Comparison of ENCODE assay signal across 12 cellular contexts in the genomic region with DNA sequence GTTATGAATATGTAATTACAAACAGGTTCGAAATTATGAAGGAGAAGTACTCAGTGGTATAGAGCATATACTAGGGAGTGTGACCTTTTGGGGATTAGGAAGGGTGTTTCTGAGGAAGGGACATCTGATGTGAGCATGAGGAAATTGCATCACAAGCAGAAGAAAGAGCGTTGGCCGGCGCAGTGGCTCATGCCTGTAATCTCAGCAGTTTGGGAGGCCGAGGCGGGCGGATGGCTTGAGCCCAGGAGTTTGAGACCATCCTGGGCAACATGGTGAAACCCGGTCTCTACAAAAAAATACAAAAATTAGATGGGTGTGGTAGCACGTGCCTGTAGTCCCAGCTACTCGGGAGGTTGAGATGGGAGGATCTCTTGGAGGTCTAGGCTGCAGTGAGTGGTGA. TPM values are rescaled to one million over a fixed set of nuclear protein-coding genes. Genes with fewer than 3 reads are reported as not detected.
A peak's percentile ranks its signal among the peaks of the same experiment; 100 is the strongest.
DNase-seq lines count a peak whose midpoint lies in the region; ATAC-seq and TF ChIP-seq lines count a peak whose summit lies in the region.
"Had no signal": no experiment of that assay in that cellular context is flagged by ENCODE, and none has a peak within 500 bp of the region (broad histone marks: within the 10 kb centered on the region; RNA-seq: fewer than 3 reads in every experiment).

No MANE protein-coding gene starts in this region.

- H3K27ac ChIP-seq in HL-60 (replicated peaks): peak overlapping the region; percentile 46
- no peak overlapping the region for H3K27ac ChIP-seq in mesendoderm (ENCODE audit: low read depth, low read length)
- H3K27ac ChIP-seq in brain microvascular endothelial cell: no peak overlapping the region

- H3K36me3 ChIP-seq in mesendoderm (ENCODE audit: control insufficient read depth, insufficient read depth, low read length): no peaks in the 10 kb centered on the region
- H3K36me3 ChIP-seq in brain microvascular endothelial cell (replicated peaks): no peaks in the 10 kb centered on the region

- H3K56ac ChIP-seq in mesendoderm (ENCODE audit: low read length): peak overlapping the region; percentile 42

- no peak overlapping the region for H3K9ac ChIP-seq in mesendoderm (ENCODE audit: low read length)

- H2AK5ac ChIP-seq in mesendoderm (ENCODE audit: low read length): no peak overlapping the region

- H3K79me2 ChIP-seq in mesendoderm (ENCODE audit: control insufficient read depth, insufficient read depth, low read length): peaks cover 31% of the 10 kb centered on the region

- H2BK120ac ChIP-seq in mesendoderm (ENCODE audit: low read depth, low read length): no peak overlapping the region

- H4K8ac ChIP-seq in mesendoderm (ENCODE audit: low read depth, low read length): no peak overlapping the region

- peaks cover 8% of the 10 kb centered on the region for H3K79me1 ChIP-seq in mesendoderm (ENCODE audit: low read length)

- H3K36me3 Mint-ChIP-seq in activated naive CD4-positive, alpha-beta T cell treated with anti-CD3 and anti-CD28 coated beads, Interleukin-2, amount 50 U/mL, for 72 hours: peaks cover 0 to 12% of the 10 kb centered on the region in 2 donors

- H3K27me3 ChIP-seq in HL-60 (ENCODE audit: insufficient read depth, poor library complexity, severe bottlenecking) (no peaks in the 10 kb centered on the region), mesendoderm (ENCODE audit: insufficient read depth, low read length, poor library complexity) (no peaks in the 10 kb centered on the region), brain microvascular endothelial cell (replicated peaks) (no peaks in the 10 kb centered on the region)

- H3K4me1 ChIP-seq in mesendoderm (ENCODE audit: control insufficient read depth, low read depth, low read length): peaks cover 6% of the 10 kb centered on the region

- H3K4me3 ChIP-seq in HL-60 (replicated peaks; ENCODE audit: insufficient read depth, low read length) (0 out of 2 replicates have a peak overlapping the region, but pooled peaks have one; percentile 5), mesendoderm (ENCODE audit: low read length) (no peak overlapping the region), brain microvascular endothelial cell (ENCODE audit: low read depth, low read length) (no peak overlapping the region)

- no peaks in the 10 kb centered on the region for H3K9me3 Mint-ChIP-seq in activated naive CD4-positive, alpha-beta T cell treated with anti-CD3 and anti-CD28 coated beads, Interleukin-2, amount 50 U/mL, for 72 hours
- H3K9me3 Mint-ChIP-seq: H9 had no signal

- no peak for TF ChIP-seq CTCF in HL-60 (IDR thresholded peaks at IDR 0.05; ENCODE audit: insufficient read depth, low read length)
- no peak for TF ChIP-seq CTCF in brain microvascular endothelial cell (IDR thresholded peaks at IDR 0.05; ENCODE audit: low read depth, low read length, missing control alignments)

- no peak overlapping the region for H2BK5ac ChIP-seq in mesendoderm (ENCODE audit: low read length)

- H3K23ac ChIP-seq in mesendoderm (ENCODE audit: low read length): no peak overlapping the region

- H3K4me2 ChIP-seq in mesendoderm (ENCODE audit: low read length): no peak overlapping the region

- no CpG with 5 or more reads among the region's 10 CpGs for WGBS in mesendoderm (ENCODE audit: extremely low coverage, insufficient coverage, low lambda C conversion rate)

- H2BK15ac ChIP-seq in mesendoderm (replicated peaks; ENCODE audit: low read depth): no peak overlapping the region

- no peak for ATAC-seq in activated naive CD4-positive, alpha-beta T cell treated with anti-CD3 and anti-CD28 coated beads, Interleukin-2, amount 50 U/mL, for 72 hours
- ATAC-seq in GM19023 (IDR thresholded peaks at IDR 0.05; ENCODE audit: unreplicated experiment): no peak
- ATAC-seq: Panc1 had no signal

- H4K5ac ChIP-seq in mesendoderm (ENCODE audit: low read length): no peak overlapping the region

- peak overlapping the region; percentile 62 to 89 for H3K27ac Mint-ChIP-seq in activated naive CD4-positive, alpha-beta T cell treated with anti-CD3 and anti-CD28 coated beads, Interleukin-2, amount 50 U/mL, for 72 hours

- peak; percentile 80 for DNase-seq in CD1c-positive myeloid dendritic cell (ENCODE audit: extremely low spot score)
- DNase-seq in HL-60 (ENCODE audit: low read depth in 1 of 2, low spot score in 1 of 2): peak in 1 of 2 experiments; percentile 64
- DNase-seq in activated naive CD4-positive, alpha-beta T cell treated with anti-CD3 and anti-CD28 coated beads, Interleukin-2, amount 50 U/mL, for 72 hours (ENCODE audit: low spot score in 2 of 2): no peak
- no peak for DNase-seq in mesendoderm
- no peak for DNase-seq in DMS153 (lab: John Stamatoyannopoulos, UW)
- no peak for DNase-seq in brain microvascular endothelial cell
- DNase-seq in stimulated activated CD4-positive, alpha-beta T cell treated with anti-CD3 and anti-CD28 coated beads, Interleukin-2, amount 100 ng/mL, for 48 hours: no peak
- DNase-seq: cortex of kidney, H9, NCI-H2171 had no signal

- H3K18ac ChIP-seq in mesendoderm (ENCODE audit: low read length): no peak overlapping the region

- no peak overlapping the region for H3K4ac ChIP-seq in mesendoderm (ENCODE audit: low read depth, low read length)

- in situ Hi-C loops in brain microvascular endothelial cell (cut with HindIII; ENCODE audit: low pct_ligation_motif_present, low sequenced_read_pairs): no loop called here

RNA-seq across cellular contexts. Expression of a gene that starts 6.9 kb away (rescaled TPM):
- total RNA-seq in activated naive CD4-positive, alpha-beta T cell treated with anti-CD3 and anti-CD28 coated beads, Interleukin-2, amount 50 U/mL, for 72 hours: 10 to 100 TPM; 34.2 to 59.9 TPM
- 62.8 TPM for polyA plus RNA-seq in mesendoderm (2013, experiment 1 of 2)
- 61.0 TPM for polyA plus RNA-seq in mesendoderm (2013, experiment 2 of 2)
